Comparison of ENCODE assay signal across 1 cellular context in genomic region chr1:90487040-90487439, GRCh38.
TF ChIP-seq lines count a peak whose summit lies in the region.

No MANE protein-coding gene starts in this region.

TF ChIP-seq in GM12878, 131 proteins besides CTCF, POLR2A, EP300 and RAD21 (continued from another document and continues in another):
- TF ChIP-seq ZSCAN29 (IDR thresholded peaks at IDR 0.05) (no peak), ZNF687 (IDR thresholded peaks at IDR 0.05) (0 out of 2 replicates have a peak, but pooled peaks have one; percentile 63), BCL11A (IDR thresholded peaks at IDR 0.05; ENCODE audit: low read depth, low read length) (no peak), EED (IDR thresholded peaks at IDR 0.05; ENCODE audit: low read depth) (no peak), BACH1 (IDR thresholded peaks at IDR 0.05; ENCODE audit: borderline replicate concordance) (peak; percentile 25; the same call in 1 of the 2 replicates), ZNF274 (IDR thresholded peaks at IDR 0.05; ENCODE audit: insufficient read depth, insufficient read length) (no peak), SMC3 (IDR thresholded peaks at IDR 0.05; ENCODE audit: borderline replicate concordance, low read length) (no peak), CREM (IDR thresholded peaks at IDR 0.05; ENCODE audit: low read depth) (no peak), RUNX3 (IDR thresholded peaks at IDR 0.05; ENCODE audit: low read length) (no peak), SPI1 (IDR thresholded peaks at IDR 0.05; ENCODE audit: borderline replicate concordance, insufficient read depth, low read depth, low read length) (no peak), TBL1XR1 (IDR thresholded peaks at IDR 0.05; ENCODE audit: low read depth, low read length) (no peak), WRNIP1 (IDR thresholded peaks at IDR 0.05; ENCODE audit: borderline replicate concordance, low read depth, low read length) (no peak), BRCA1 (IDR thresholded peaks at IDR 0.05; ENCODE audit: low read depth, low read length) (no peak), STAT1 (conservative IDR thresholded peaks at IDR 0.05) (no peak), ZNF592 (IDR thresholded peaks at IDR 0.05) (no peak), BHLHE40 (IDR thresholded peaks at IDR 0.05; ENCODE audit: borderline replicate concordance in 1 of 2, low read depth in 2 of 2, low read length in 1 of 2) (peak in 1 of 2 experiments; percentile 18; a peak in 1 of 4 replicates), POLR2AphosphoS5 (IDR thresholded peaks at IDR 0.05; ENCODE audit: low read length) (no peak), REST (IDR thresholded peaks at IDR 0.05; ENCODE audit: low read depth, low read length) (no peak), NR2C1 (IDR thresholded peaks at IDR 0.05) (no peak), SP1 (IDR thresholded peaks at IDR 0.05; ENCODE audit: low read depth, low read length) (no peak), MTA2 (IDR thresholded peaks at IDR 0.05; ENCODE audit: low read depth) (peak; percentile 93), ZBTB33 (IDR thresholded peaks at IDR 0.05) (no peak), ZNF217 (IDR thresholded peaks at IDR 0.05) (peak; percentile 20; the same call in 1 of the 2 replicates), E2F4 (IDR thresholded peaks at IDR 0.05; ENCODE audit: low read depth, low read length) (no peak), LARP7 (IDR thresholded peaks at IDR 0.05) (no peak), DPF2 (IDR thresholded peaks at IDR 0.05) (0 out of 2 replicates have a peak, but pooled peaks have one; percentile 32), RFX5 (IDR thresholded peaks at IDR 0.05; ENCODE audit: low read depth, low read length) (no peak), FOS (IDR thresholded peaks at IDR 0.05; ENCODE audit: borderline replicate concordance, extremely low read depth, insufficient read length) (no peak), MEF2A (IDR thresholded peaks at IDR 0.05; ENCODE audit: insufficient read depth, low read depth, low read length) (no peak), JUNB (IDR thresholded peaks at IDR 0.05) (no peak), KLF5 (IDR thresholded peaks at IDR 0.05; ENCODE audit: partially characterized antibody) (no peak), ATF7 (IDR thresholded peaks at IDR 0.05; ENCODE audit: low read depth) (peak; percentile 43)
- TF ChIP-seq, protein P1, sequence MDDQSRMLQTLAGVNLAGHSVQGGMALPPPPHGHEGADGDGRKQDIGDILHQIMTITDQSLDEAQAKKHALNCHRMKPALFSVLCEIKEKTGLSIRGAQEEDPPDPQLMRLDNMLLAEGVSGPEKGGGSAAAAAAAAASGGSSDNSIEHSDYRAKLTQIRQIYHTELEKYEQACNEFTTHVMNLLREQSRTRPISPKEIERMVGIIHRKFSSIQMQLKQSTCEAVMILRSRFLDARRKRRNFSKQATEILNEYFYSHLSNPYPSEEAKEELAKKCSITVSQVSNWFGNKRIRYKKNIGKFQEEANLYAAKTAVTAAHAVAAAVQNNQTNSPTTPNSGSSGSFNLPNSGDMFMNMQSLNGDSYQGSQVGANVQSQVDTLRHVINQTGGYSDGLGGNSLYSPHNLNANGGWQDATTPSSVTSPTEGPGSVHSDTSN (IDR thresholded peaks at IDR 0.05; ENCODE audit: insufficient replicate concordance, low read depth, low read length) = no peak
- TF ChIP-seq, protein P2, sequence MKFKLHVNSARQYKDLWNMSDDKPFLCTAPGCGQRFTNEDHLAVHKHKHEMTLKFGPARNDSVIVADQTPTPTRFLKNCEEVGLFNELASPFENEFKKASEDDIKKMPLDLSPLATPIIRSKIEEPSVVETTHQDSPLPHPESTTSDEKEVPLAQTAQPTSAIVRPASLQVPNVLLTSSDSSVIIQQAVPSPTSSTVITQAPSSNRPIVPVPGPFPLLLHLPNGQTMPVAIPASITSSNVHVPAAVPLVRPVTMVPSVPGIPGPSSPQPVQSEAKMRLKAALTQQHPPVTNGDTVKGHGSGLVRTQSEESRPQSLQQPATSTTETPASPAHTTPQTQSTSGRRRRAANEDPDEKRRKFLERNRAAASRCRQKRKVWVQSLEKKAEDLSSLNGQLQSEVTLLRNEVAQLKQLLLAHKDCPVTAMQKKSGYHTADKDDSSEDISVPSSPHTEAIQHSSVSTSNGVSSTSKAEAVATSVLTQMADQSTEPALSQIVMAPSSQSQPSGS (IDR thresholded peaks at IDR 0.05; ENCODE audit: low read length) = no peak
- TF ChIP-seq, protein P3, sequence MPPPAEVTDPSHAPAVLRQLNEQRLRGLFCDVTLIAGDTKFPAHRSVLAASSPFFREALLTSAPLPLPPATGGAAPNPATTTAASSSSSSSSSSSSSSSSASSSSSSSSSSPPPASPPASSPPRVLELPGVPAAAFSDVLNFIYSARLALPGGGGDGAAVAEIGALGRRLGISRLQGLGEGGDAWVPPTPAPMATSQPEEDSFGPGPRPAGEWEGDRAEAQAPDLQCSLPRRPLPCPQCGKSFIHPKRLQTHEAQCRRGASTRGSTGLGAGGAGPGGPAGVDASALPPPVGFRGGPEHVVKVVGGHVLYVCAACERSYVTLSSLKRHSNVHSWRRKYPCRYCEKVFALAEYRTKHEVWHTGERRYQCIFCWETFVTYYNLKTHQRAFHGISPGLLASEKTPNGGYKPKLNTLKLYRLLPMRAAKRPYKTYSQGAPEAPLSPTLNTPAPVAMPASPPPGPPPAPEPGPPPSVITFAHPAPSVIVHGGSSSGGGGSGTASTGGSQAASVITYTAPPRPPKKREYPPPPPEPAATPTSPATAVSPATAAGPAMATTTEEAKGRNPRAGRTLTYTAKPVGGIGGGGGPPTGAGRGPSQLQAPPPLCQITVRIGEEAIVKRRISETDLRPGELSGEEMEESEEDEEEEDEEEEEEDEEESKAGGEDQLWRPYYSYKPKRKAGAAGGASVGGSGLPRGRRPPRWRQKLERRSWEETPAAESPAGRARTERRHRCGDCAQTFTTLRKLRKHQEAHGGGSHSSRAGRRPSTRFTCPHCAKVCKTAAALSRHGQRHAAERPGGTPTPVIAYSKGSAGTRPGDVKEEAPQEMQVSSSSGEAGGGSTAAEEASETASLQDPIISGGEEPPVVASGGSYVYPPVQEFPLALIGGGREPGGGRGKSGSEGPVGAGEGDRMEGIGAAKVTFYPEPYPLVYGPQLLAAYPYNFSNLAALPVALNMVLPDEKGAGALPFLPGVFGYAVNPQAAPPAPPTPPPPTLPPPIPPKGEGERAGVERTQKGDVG (CRISPR knock-in tag; IDR thresholded peaks at IDR 0.05) = no peak
